ENCODE assay signal across 14 cellular contexts in genomic region chr18:21327101-21327500, GRCh38.
DNase-seq lines count a peak whose midpoint lies in the region; ATAC-seq and TF ChIP-seq lines count a peak whose summit lies in the region.
"Had no signal": no experiment of that assay in that cellular context is flagged by ENCODE, and none has a peak within 500 bp of the region (broad histone marks: within the 10 kb centered on the region; RNA-seq: fewer than 3 reads in every experiment).

No MANE protein-coding gene starts in this region.

- in situ Hi-C loops in brain microvascular endothelial cell (cut with HindIII; ENCODE audit: low pct_ligation_motif_present, low sequenced_read_pairs) = no loop called here

- H3K27ac ChIP-seq in brain microvascular endothelial cell = no peak overlapping the region
- H3K27ac ChIP-seq: 22Rv1; BLaER1 treated with 17β-estradiol and CSF1 and Interleukin-3, amounts not matched to agents 10 nM and 100 nM; SK-N-MC had no signal

- peak; percentile 58 for ATAC-seq in WTC11
- ATAC-seq in HG02610 (IDR thresholded peaks at IDR 0.05; ENCODE audit: unreplicated experiment) = no peak
- no peak for ATAC-seq in activated naive CD8-positive, alpha-beta T cell treated with anti-CD3 and anti-CD28 coated beads, Interleukin-2, amount 50 U/mL, for 24 hours
- ATAC-seq: T-cell had no signal

- peaks cover 9% of the 10 kb centered on the region for H3K27me3 Mint-ChIP-seq in WTC11 (ENCODE audit: low read depth)
- H3K27me3 Mint-ChIP-seq in nephron progenitor cell (ENCODE audit: low read depth, poor library complexity) = peaks cover 2% of the 10 kb centered on the region
- peaks cover 5% of the 10 kb centered on the region for H3K27me3 Mint-ChIP-seq in activated naive CD8-positive, alpha-beta T cell treated with anti-CD3 and anti-CD28 coated beads, Interleukin-2, amount 50 U/mL, for 24 hours

- H3K4me1 Mint-ChIP-seq in WTC11 = peaks cover 36% of the 10 kb centered on the region
- peaks cover 75% of the 10 kb centered on the region for H3K4me1 Mint-ChIP-seq in nephron progenitor cell
- no peaks in the 10 kb centered on the region for H3K4me1 Mint-ChIP-seq in activated naive CD8-positive, alpha-beta T cell treated with anti-CD3 and anti-CD28 coated beads, Interleukin-2, amount 50 U/mL, for 24 hours
- H3K4me1 Mint-ChIP-seq: T-cell had no signal

- no peak for TF ChIP-seq CTCF in WTC11 (IDR thresholded peaks at IDR 0.05)
- TF ChIP-seq CTCF in nephron progenitor cell (IDR thresholded peaks at IDR 0.05) = no peak
- no peak for TF ChIP-seq CTCF in brain microvascular endothelial cell (IDR thresholded peaks at IDR 0.05; ENCODE audit: low read depth, low read length, missing control alignments)

- H3K27ac Mint-ChIP-seq in WTC11 (peak overlapping the region; percentile 90; the same call in 1 of the 2 replicates), nephron progenitor cell (peak overlapping the region; percentile 88)
- H3K27ac Mint-ChIP-seq in activated naive CD8-positive, alpha-beta T cell treated with anti-CD3 and anti-CD28 coated beads, Interleukin-2, amount 50 U/mL, for 24 hours = no peak overlapping the region
- H3K27ac Mint-ChIP-seq: T-cell had no signal

- CTCF ChIA-PET in WTC11 (lab: Charles Lee) = no interaction called here

- no peaks in the 10 kb centered on the region for H3K36me3 Mint-ChIP-seq in WTC11
- H3K36me3 Mint-ChIP-seq in nephron progenitor cell (ENCODE audit: low read depth) = peaks cover 3% of the 10 kb centered on the region
- H3K36me3 Mint-ChIP-seq in activated naive CD8-positive, alpha-beta T cell treated with anti-CD3 and anti-CD28 coated beads, Interleukin-2, amount 50 U/mL, for 24 hours (ENCODE audit: low read depth) = no peaks in the 10 kb centered on the region
- H3K36me3 Mint-ChIP-seq: T-cell had no signal

- no peak overlapping the region for H3K4me3 ChIP-seq in brain microvascular endothelial cell (ENCODE audit: low read depth, low read length)
- H3K4me3 ChIP-seq: BLaER1 treated with 17β-estradiol and CSF1 and Interleukin-3, amounts not matched to agents 10 nM and 100 nM; SK-N-MC had no signal

- H3K9me3 Mint-ChIP-seq in WTC11 = no peaks in the 10 kb centered on the region
- H3K9me3 Mint-ChIP-seq in nephron progenitor cell = no peaks in the 10 kb centered on the region
- no peaks in the 10 kb centered on the region for H3K9me3 Mint-ChIP-seq in activated naive CD8-positive, alpha-beta T cell treated with anti-CD3 and anti-CD28 coated beads, Interleukin-2, amount 50 U/mL, for 24 hours
- H3K9me3 Mint-ChIP-seq: T-cell had no signal

- H3K27me3 ChIP-seq in brain microvascular endothelial cell (replicated peaks) = no peaks in the 10 kb centered on the region
- H3K27me3 ChIP-seq: BLaER1 treated with 17β-estradiol and CSF1 and Interleukin-3, amounts not matched to agents 10 nM and 100 nM had no signal

- DNase-seq in DMS53 (lab: John Stamatoyannopoulos, UW) (peak; percentile 40), DMS53 treated with DMSO at 0.1 percent for 48 hours (lab: John Stamatoyannopoulos, UW; ENCODE audit: unreplicated experiment) (no peak), NCI-H146 (lab: John Stamatoyannopoulos, UW) (peak; percentile 84), WTC11 (ENCODE audit: low spot score) (no peak), nephron progenitor cell (no peak), brain microvascular endothelial cell (no peak)
- no peak for DNase-seq in activated naive CD8-positive, alpha-beta T cell treated with anti-CD3 and anti-CD28 coated beads, Interleukin-2, amount 50 U/mL, for 24 hours
- DNase-seq: DMS79, NCI-H1694, T-cell had no signal

- POLR2A ChIA-PET in WTC11 (lab: Charles Lee) = no interaction called here

- no peaks in the 10 kb centered on the region for H3K36me3 ChIP-seq in brain microvascular endothelial cell (replicated peaks)
- H3K36me3 ChIP-seq: BLaER1 treated with 17β-estradiol and CSF1 and Interleukin-3, amounts not matched to agents 10 nM and 100 nM had no signal

- H3K4me3 Mint-ChIP-seq in WTC11 (no peak overlapping the region), nephron progenitor cell (peak overlapping the region; percentile 30)
- no peak overlapping the region for H3K4me3 Mint-ChIP-seq in activated naive CD8-positive, alpha-beta T cell treated with anti-CD3 and anti-CD28 coated beads, Interleukin-2, amount 50 U/mL, for 24 hours
- H3K4me3 Mint-ChIP-seq: T-cell had no signal

TF ChIP-seq in WTC11, 78 proteins besides CTCF, POLR2A, EP300 and RAD21 (continues in another document):
- TF ChIP-seq ZMAT4 (CRISPR knock-in tag; IDR thresholded peaks at IDR 0.05) = no peak
- no peak for TF ChIP-seq NR2C2 (CRISPR knock-in tag; IDR thresholded peaks at IDR 0.05)
- TF ChIP-seq ATF2 (CRISPR knock-in tag; IDR thresholded peaks at IDR 0.05; ENCODE audit: borderline replicate concordance, low read depth) = no peak
- no peak for TF ChIP-seq RORB (CRISPR knock-in tag; IDR thresholded peaks at IDR 0.05)
- no peak for TF ChIP-seq STAT6 (CRISPR knock-in tag; conservative IDR thresholded peaks at IDR 0.05; ENCODE audit: low read depth)
- TF ChIP-seq ZSCAN18 (CRISPR knock-in tag; IDR thresholded peaks at IDR 0.05) = no peak

Comparison
In these comparisons a context has a peak if more than half of its experiments do, and no peak if none do; other contexts are left out.
1. DNase-seq: peak in DMS53 (single experiment) and NCI-H146 (single experiment); none in DMS53 treated with DMSO at 0.1 percent for 48 hours (single experiment), WTC11 (single experiment), nephron progenitor cell (single experiment), brain microvascular endothelial cell (single experiment) and activated naive CD8-positive, alpha-beta T cell treated with anti-CD3 and anti-CD28 coated beads, Interleukin-2, amount 50 U/mL, for 24 hours (single experiment).